ENCODE assay signal across 19 cellular contexts in the genomic region with DNA sequence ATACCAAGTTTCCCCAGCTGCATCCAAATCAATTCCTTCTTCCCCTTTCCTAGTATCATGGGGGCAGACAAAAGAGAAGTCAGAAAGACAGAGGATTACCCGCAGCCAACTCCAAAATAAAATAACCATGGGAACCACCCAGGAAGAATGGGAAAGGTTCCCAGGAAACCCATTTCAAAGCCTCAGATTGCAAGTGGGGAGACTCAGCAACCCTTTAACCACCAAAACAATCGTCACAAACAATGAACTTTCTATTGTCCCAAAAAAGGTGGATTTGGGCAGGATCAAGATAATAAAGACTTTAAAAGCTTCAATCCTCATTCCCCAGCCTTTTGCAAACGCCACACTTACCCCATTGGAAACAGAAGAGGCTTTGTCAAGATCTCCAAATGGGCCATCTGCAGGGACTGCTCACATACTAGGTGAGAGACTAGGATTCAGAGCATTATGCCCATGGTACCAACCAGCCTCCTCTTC. TPM values are rescaled to one million over a fixed set of nuclear protein-coding genes. Genes with fewer than 3 reads are reported as not detected.
DNase-seq lines count a peak whose midpoint lies in the region; ATAC-seq and TF ChIP-seq lines count a peak whose summit lies in the region.
"Had no signal": no experiment of that assay in that cellular context is flagged by ENCODE, and none has a peak within 500 bp of the region (broad histone marks: within the 10 kb centered on the region; RNA-seq: fewer than 3 reads in every experiment).

No MANE protein-coding gene starts in this region.

- H3K9me2 ChIP-seq in PC-3 (replicated peaks; ENCODE audit: low read length), result no peaks in the 10 kb centered on the region

- H3K9me3 Mint-ChIP-seq in CD14-positive monocyte (peaks cover 0 to 6% (median 2%) of the 10 kb centered on the region in 7 donors), brain (no peaks in the 10 kb centered on the region), neural crest cell (no peaks in the 10 kb centered on the region)

- H3K4me1 ChIP-seq in HUES48 (ENCODE audit: control insufficient read depth, insufficient read depth, low read length) (peaks cover 35% of the 10 kb centered on the region), PC-3 (ENCODE audit: insufficient read depth, low read length) (peaks cover 38% of the 10 kb centered on the region)
- H3K4me1 ChIP-seq: BE2C had no signal

- peaks cover 42 to 52% of the 10 kb centered on the region in 2 donors for H3K36me3 Mint-ChIP-seq in CD14-positive monocyte
- peaks cover 26% of the 10 kb centered on the region for H3K36me3 Mint-ChIP-seq in brain
- no peaks in the 10 kb centered on the region for H3K36me3 Mint-ChIP-seq in neural crest cell (ENCODE audit: low read depth)

- no peak overlapping the region for H3K4me2 ChIP-seq in PC-3 (ENCODE audit: low read length)
- H3K4me2 ChIP-seq: KMS-11 had no signal

- H3K36me3 ChIP-seq in HUES48 (ENCODE audit: control insufficient read depth, insufficient read depth, low read length) (0 out of 2 replicates have a peak, but pooled peaks cover 6% of the 10 kb centered on the region), PC-3 (ENCODE audit: low read depth, low read length) (peaks cover 3% of the 10 kb centered on the region; the same call in 1 of the 2 replicates)
- H3K36me3 ChIP-seq: BE2C had no signal

- no TSS peak for BruUV-seq in PC-3 (replicated peaks; lab: Mats Ljungman, UMichigan)

- H4K20me1 ChIP-seq in PC-3 (ENCODE audit: low read length), result peaks cover 31% of the 10 kb centered on the region; the same call in 1 of the 2 replicates

- no peaks in the 10 kb centered on the region for H3F3A ChIP-seq in PC-3 (ENCODE audit: low read length, unreplicated experiment)

- peak overlapping the region; percentile 21 to 87 (median 83) for H3K27ac Mint-ChIP-seq in CD14-positive monocyte
- peak overlapping the region in 3 of 5 experiments; percentile 17 to 42 (median 29) for H3K27ac Mint-ChIP-seq in brain
- H3K27ac Mint-ChIP-seq in neural crest cell (ENCODE audit: unreplicated experiment), result peak overlapping the region; percentile 24
- H3K27ac Mint-ChIP-seq: CD4-positive, alpha-beta memory T cell; HFFc6 had no signal

- H3K27me3 ChIP-seq in HUES48 (ENCODE audit: control insufficient read depth, insufficient read depth, low read length) (peaks cover 6% of the 10 kb centered on the region), PC-3 (ENCODE audit: low read length) (no peaks in the 10 kb centered on the region)

- POLR2A ChIA-PET in PC-3 (lab: Charles Lee; ENCODE audit: unreplicated experiment), result interaction anchor here (0.6 kb wide), 1 partner anchor 139 kb away, joined by 26 read pairs; no protein-coding TSS in a partner anchor

- H3K27ac ChIP-seq in HUES48 (ENCODE audit: low read depth, low read length) (peak overlapping the region; percentile 66), coronary artery (no peak overlapping the region), PC-3 (ENCODE audit: low read length) (no peak overlapping the region)
- H3K27ac ChIP-seq: KMS-11, RWPE1 had no signal

- H3K27me3 Mint-ChIP-seq in CD14-positive monocyte (ENCODE audit: low read depth in 3 of 3) (peaks cover 6 to 9% (median 7%) of the 10 kb centered on the region in 3 donors), brain (peaks cover 32% of the 10 kb centered on the region), neural crest cell (ENCODE audit: low read depth) (peaks cover 15% of the 10 kb centered on the region)

- H3K9ac ChIP-seq in HUES48 (ENCODE audit: low read depth, low read length), result no peak overlapping the region
- H3K9ac ChIP-seq in PC-3 (ENCODE audit: low read length), result no peak overlapping the region
- H3K9ac ChIP-seq: KMS-11 had no signal

- TF ChIP-seq CTCF in CD14-positive monocyte (IDR thresholded peaks at IDR 0.05), result no peak
- no peak for TF ChIP-seq CTCF in brain (conservative IDR thresholded peaks at IDR 0.05)
- TF ChIP-seq CTCF in neural crest cell (conservative IDR thresholded peaks at IDR 0.05), result no peak
- TF ChIP-seq CTCF in coronary artery (IDR thresholded peaks at IDR 0.05), result no peak
- TF ChIP-seq CTCF in PC-3 (conservative IDR thresholded peaks at IDR 0.05; ENCODE audit: low read depth, low read length), result no peak

- H3K4me3 Mint-ChIP-seq in CD14-positive monocyte (peak overlapping the region in 1 of 2 donors; percentile 36), brain (peak overlapping the region in 1 of 5 experiments; percentile 26), neural crest cell (peak overlapping the region; percentile 20)
- H3K4me3 Mint-ChIP-seq: CD4-positive, alpha-beta memory T cell; HFFc6 had no signal

- H3K4me3 ChIP-seq in HUES48 (ENCODE audit: low read depth, low read length) (0 out of 2 replicates have a peak overlapping the region, but pooled peaks have one; percentile 14), coronary artery (no peak overlapping the region), PC-3 (ENCODE audit: low read length) (no peak overlapping the region)

- intact Hi-C loops in CD14-positive monocyte (cut with micrococcal nuclease), result no loop called here
- intact Hi-C loops in PC-3 (cut with micrococcal nuclease), result no loop called here

- ATAC-seq in PC-3, result no peak

- H3K4me1 Mint-ChIP-seq in CD14-positive monocyte, result peaks cover 58% of the 10 kb centered on the region
- H3K4me1 Mint-ChIP-seq in brain, result peaks cover 33% of the 10 kb centered on the region
- H3K4me1 Mint-ChIP-seq in neural crest cell, result peaks cover 29% of the 10 kb centered on the region

- peaks cover 41% of the 10 kb centered on the region for H3K79me2 ChIP-seq in PC-3 (ENCODE audit: low read length)

- CTCF ChIA-PET in PC-3 (lab: Charles Lee), result no interaction called here

- no peaks in the 10 kb centered on the region for H3K9me3 ChIP-seq in HUES48 (ENCODE audit: control insufficient read depth, insufficient read depth, low read length)
- H3K9me3 ChIP-seq in PC-3 (ENCODE audit: low read length), result no peaks in the 10 kb centered on the region
- H3K9me3 ChIP-seq: BE2C had no signal

- no peak for DNase-seq in CD14-positive monocyte (ENCODE audit: low spot score)
- DNase-seq in neural crest cell (ENCODE audit: low read depth, low spot score), result no peak
- no peak for DNase-seq in coronary artery (ENCODE audit: low spot score)
- no peak for DNase-seq in NCI-H2081 treated with DMSO at 0.1 percent for 48 hours (lab: John Stamatoyannopoulos, UW)
- DNase-seq in PC-3, result no peak
- DNase-seq: BE2C; CD4-positive, alpha-beta memory T cell; DMS153; GF-D8; HFFc6; NCI-H1417 treated with DMSO at 0.1 percent for 48 hours; NCI-H187 treated with DMSO at 0.1 percent for 48 hours; NCI-H345; NCI-H524 treated with DMSO at 0.1 percent for 48 hours; SIG-M5 had no signal

- no peak overlapping the region for H2AFZ ChIP-seq in PC-3 (ENCODE audit: low read length)

RNA-seq across cellular contexts. Expression of gene TIAM1, which starts 5.1 kb away (rescaled TPM):
- 10 to 100 TPM; 17.7 to 45.3 TPM for polyA plus RNA-seq in CD14-positive monocyte
- polyA plus RNA-seq in brain (ENCODE audit: insufficient read depth, low read depth, low replicate concordance), result 47.1 TPM
- 53.6 and 54.8 TPM in 2 replicates for total RNA-seq in neural crest cell
- total RNA-seq in PC-3 (2014; rRNA removed), result 19.1 and 21.1 TPM in 2 replicates

Comparison
In these comparisons a context has a peak if more than half of its experiments do, and no peak if none do; other contexts are left out.
1. H3K27ac Mint-ChIP-seq: peak in every context shown above with its lines; median percentile 83 in CD14-positive monocyte; 29 in brain; 24 in neural crest cell.